In genomic region chr15:74789171-74789627, GRCh38 we compare ENCODE assay signal across 1 cellular context.
TF ChIP-seq lines count a peak whose summit lies in the region.

No MANE protein-coding gene starts in this region.

TF ChIP-seq in liver, 16 proteins besides CTCF, POLR2A, EP300 and RAD21:
- TF ChIP-seq TAF1 (conservative IDR thresholded peaks at IDR 0.05) (no peak), JUND (IDR thresholded peaks at IDR 0.05) (no peak), EGR1 (IDR thresholded peaks at IDR 0.05; ENCODE audit: low read depth in 2 of 2) (no peak), REST (IDR thresholded peaks at IDR 0.05) (no peak), HNF4A (conservative IDR thresholded peaks at IDR 0.05) (peak; percentile 72 to 76), NR2F2 (IDR thresholded peaks at IDR 0.05) (no peak), RXRA (IDR thresholded peaks at IDR 0.05) (peak; percentile 55 to 63), HNF4G (IDR thresholded peaks at IDR 0.05) (no peak), GABPA (IDR thresholded peaks at IDR 0.05 in 1 of 2, conservative IDR thresholded peaks at IDR 0.05 in 1 of 2) (no peak), SP1 (IDR thresholded peaks at IDR 0.05) (peak; percentile 21), YY1 (IDR thresholded peaks at IDR 0.05) (no peak), FOXA1 (IDR thresholded peaks at IDR 0.05) (no peak), FOXA2 (IDR thresholded peaks at IDR 0.05) (no peak)
- TF ChIP-seq, protein P1, sequence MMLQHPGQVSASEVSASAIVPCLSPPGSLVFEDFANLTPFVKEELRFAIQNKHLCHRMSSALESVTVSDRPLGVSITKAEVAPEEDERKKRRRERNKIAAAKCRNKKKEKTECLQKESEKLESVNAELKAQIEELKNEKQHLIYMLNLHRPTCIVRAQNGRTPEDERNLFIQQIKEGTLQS (IDR thresholded peaks at IDR 0.05): no peak
- TF ChIP-seq, protein P2, sequence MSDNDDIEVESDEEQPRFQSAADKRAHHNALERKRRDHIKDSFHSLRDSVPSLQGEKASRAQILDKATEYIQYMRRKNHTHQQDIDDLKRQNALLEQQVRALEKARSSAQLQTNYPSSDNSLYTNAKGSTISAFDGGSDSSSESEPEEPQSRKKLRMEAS (IDR thresholded peaks at IDR 0.05): no peak
- TF ChIP-seq, protein P3, sequence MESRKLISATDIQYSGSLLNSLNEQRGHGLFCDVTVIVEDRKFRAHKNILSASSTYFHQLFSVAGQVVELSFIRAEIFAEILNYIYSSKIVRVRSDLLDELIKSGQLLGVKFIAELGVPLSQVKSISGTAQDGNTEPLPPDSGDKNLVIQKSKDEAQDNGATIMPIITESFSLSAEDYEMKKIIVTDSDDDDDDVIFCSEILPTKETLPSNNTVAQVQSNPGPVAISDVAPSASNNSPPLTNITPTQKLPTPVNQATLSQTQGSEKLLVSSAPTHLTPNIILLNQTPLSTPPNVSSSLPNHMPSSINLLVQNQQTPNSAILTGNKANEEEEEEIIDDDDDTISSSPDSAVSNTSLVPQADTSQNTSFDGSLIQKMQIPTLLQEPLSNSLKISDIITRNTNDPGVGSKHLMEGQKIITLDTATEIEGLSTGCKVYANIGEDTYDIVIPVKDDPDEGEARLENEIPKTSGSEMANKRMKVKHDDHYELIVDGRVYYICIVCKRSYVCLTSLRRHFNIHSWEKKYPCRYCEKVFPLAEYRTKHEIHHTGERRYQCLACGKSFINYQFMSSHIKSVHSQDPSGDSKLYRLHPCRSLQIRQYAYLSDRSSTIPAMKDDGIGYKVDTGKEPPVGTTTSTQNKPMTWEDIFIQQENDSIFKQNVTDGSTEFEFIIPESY (IDR thresholded peaks at IDR 0.05): no peak
